ENCODE assay signal across 19 cellular contexts in genomic region chr1:102693345-102693744, GRCh38.
"Had no signal": no experiment of that assay in that cellular context is flagged by ENCODE, and none has a peak within 500 bp of the region (broad histone marks: within the 10 kb centered on the region; RNA-seq: fewer than 3 reads in every experiment).

No MANE protein-coding gene starts in this region.

- H3K27me3 ChIP-seq: esophagus muscularis mucosa, gastrocnemius medialis, heart right ventricle, right lobe of liver, testis, tibial nerve, upper lobe of right lung, vagina had no signal

- H3K4me3 ChIP-seq: esophagus muscularis mucosa, gastrocnemius medialis, heart right ventricle, prostate gland, right lobe of liver, testis, tibial nerve, upper lobe of right lung, vagina had no signal

- H3K27ac ChIP-seq: epithelial cell of prostate, esophagus muscularis mucosa, gastrocnemius medialis, heart right ventricle, parathyroid adenoma, prostate gland, right lobe of liver, testis, tibial nerve, upper lobe of right lung, vagina had no signal

- DNase-seq: effector memory CD8-positive, alpha-beta T cell; gastrocnemius medialis; heart right ventricle; hypothalamus; kidney glomerular epithelial cell; naive thymus-derived CD4-positive, alpha-beta T cell; nephron progenitor cell; right lobe of liver; stimulated activated CD4-positive, alpha-beta T cell treated with anti-CD3 and anti-CD28 coated beads, Interleukin-4, amount 100 ng/mL, for 1 hour; stimulated activated CD8-positive, alpha-beta memory T cell treated with anti-CD3 and anti-CD28 coated beads, Interleukin-4, amount 100 ng/mL, for 48 hours; stimulated activated naive CD8-positive, alpha-beta T cell treated with anti-CD3 and anti-CD28 coated beads, Interleukin-15, amount 100 ng/mL, for 72 hours; testis; upper lobe of right lung had no signal
